8 cellular contexts compared by ENCODE assay signal in the genomic region with DNA sequence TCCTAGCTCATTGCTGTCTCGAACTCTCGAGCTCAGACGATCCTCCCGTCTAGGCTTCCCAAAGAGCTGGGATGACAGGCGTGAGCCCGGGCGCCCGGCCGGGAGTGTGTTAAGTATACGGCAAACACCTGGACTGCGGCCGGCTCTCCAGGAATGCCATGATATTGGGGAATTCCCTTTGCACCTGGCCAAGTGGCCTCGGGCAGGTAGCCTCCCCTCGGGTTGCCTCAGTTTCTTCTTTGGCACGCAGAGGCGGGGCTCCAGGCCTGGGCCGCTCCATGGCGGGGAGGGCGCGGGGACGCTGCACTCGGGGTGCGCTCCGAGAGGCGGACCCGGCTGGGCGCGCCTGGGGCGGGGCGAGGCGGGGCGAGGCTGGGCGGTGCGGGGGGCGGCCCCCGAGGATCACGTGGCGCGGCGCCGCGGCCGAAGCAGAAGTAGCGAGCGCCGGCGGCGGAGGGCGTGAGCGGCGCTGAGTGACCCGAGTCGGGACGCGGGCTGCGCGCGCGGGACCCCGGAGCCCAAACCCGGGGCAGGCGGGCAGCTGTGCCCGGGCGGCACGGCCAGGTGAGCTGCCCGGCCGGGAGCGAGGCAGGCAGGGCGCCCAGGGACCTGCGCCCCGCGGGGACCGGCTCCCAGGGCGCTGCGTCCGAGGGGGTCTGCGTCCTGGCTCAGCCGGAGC. TPM values are rescaled to one million over a fixed set of nuclear protein-coding genes. Genes with fewer than 3 reads are reported as not detected.
DNase-seq lines count a peak whose midpoint lies in the region; ATAC-seq lines count a peak whose summit lies in the region.

A gene (plus strand): TSS at position 431 of the 679 bp plus-strand sequence. CDS start 6,699 bp downstream, outside the sequence.

- no peaks in the 10 kb centered on the region for H3K36me3 ChIP-seq in ACC112 (ENCODE audit: insufficient read depth, low read length)
- H3K36me3 ChIP-seq in esophagus (ENCODE audit: control insufficient read depth in 2 of 2, insufficient read depth in 2 of 2, low read length in 1 of 2): no peaks in the 10 kb centered on the region
- H3K36me3 ChIP-seq in naive thymus-derived CD4-positive, alpha-beta T cell (ENCODE audit: control insufficient read depth in 2 of 3, insufficient read depth in 3 of 3, low read length in 3 of 3): no peaks in the 10 kb centered on the region

- H3K9me3 Mint-ChIP-seq in naive thymus-derived CD4-positive, alpha-beta T cell: no peaks in the 10 kb centered on the region

- peaks cover 0 to 3% (median 0%) of the 10 kb centered on the region in 5 donors for H3K36me3 Mint-ChIP-seq in naive thymus-derived CD4-positive, alpha-beta T cell

- no peaks in the 10 kb centered on the region for H3K79me2 ChIP-seq in ACC112 (ENCODE audit: control insufficient read depth, insufficient read depth, low read length, unreplicated experiment)

- peak within 1 kb of the TSS; percentile 81 for H2AFZ ChIP-seq in ACC112 (ENCODE audit: low read length, unreplicated experiment)

- H3K4me3 ChIP-seq in ACC112 (ENCODE audit: low read depth, low read length) (peak within 1 kb of the TSS; percentile 78), esophagus (ENCODE audit: low read depth in 1 of 2, low read length in 2 of 2) (peak within 1 kb of the TSS; percentile 66 to 76)
- peak within 1 kb of the TSS; percentile 37 for H3K4me3 ChIP-seq in naive thymus-derived CD4-positive, alpha-beta T cell (ENCODE audit: low read length)

- H3K4me1 Mint-ChIP-seq in naive thymus-derived CD4-positive, alpha-beta T cell: peaks cover 0 to 23% (median 21%) of the 10 kb centered on the region in 7 donors

- POLR2A ChIA-PET in naive thymus-derived CD4-positive, alpha-beta T cell (lab: Charles Lee): no interaction called here

- ATAC-seq in GM18858 (IDR thresholded peaks at IDR 0.05; ENCODE audit: unreplicated experiment): peak; percentile 69
- ATAC-seq in HG03025 (IDR thresholded peaks at IDR 0.05; ENCODE audit: low FRiP score, unreplicated experiment): peak; percentile 67
- peak; percentile 97 for ATAC-seq in naive thymus-derived CD4-positive, alpha-beta T cell
- peak; percentile 96 for ATAC-seq in stimulated activated naive CD8-positive, alpha-beta T cell treated with anti-CD3 and anti-CD28 coated beads, Interleukin-15, Interleukin-2, amounts not matched to agents 100 U/mL and 50 U/mL, for 24 hours

- peak; percentile 76 for DNase-seq in NCI-H69 (lab: John Stamatoyannopoulos, UW)
- DNase-seq in activated CD8-positive, alpha-beta memory T cell treated with anti-CD3 and anti-CD28 coated beads, Interleukin-2, amount 50 U/mL, for 24 hours (ENCODE audit: extremely low read depth): peak; percentile 37
- peak in 7 of 9 donors; percentile 11 to 87 (median 24) for DNase-seq in naive thymus-derived CD4-positive, alpha-beta T cell
- DNase-seq in stimulated activated naive CD8-positive, alpha-beta T cell treated with anti-CD3 and anti-CD28 coated beads, Interleukin-15, Interleukin-2, amounts not matched to agents 100 U/mL and 50 U/mL, for 24 hours: peak; percentile 85

- WGBS in esophagus, 2 donors: 1% methylated on average over 54 to 78 of the region's 78 CpGs

- peaks cover 33 to 63% (median 44%) of the 10 kb centered on the region in 5 donors for H3K27me3 Mint-ChIP-seq in naive thymus-derived CD4-positive, alpha-beta T cell

- H3K27ac Mint-ChIP-seq in naive thymus-derived CD4-positive, alpha-beta T cell: peak within 1 kb of the TSS in 1 of 9 donors; percentile 72

- no peaks in the 10 kb centered on the region for H3K4me1 ChIP-seq in ACC112 (ENCODE audit: control insufficient read depth, insufficient read depth, low read length, unreplicated experiment)
- no peaks in the 10 kb centered on the region for H3K4me1 ChIP-seq in esophagus (ENCODE audit: control insufficient read depth in 2 of 2, insufficient read depth in 2 of 2, low read length in 1 of 2)
- peaks cover 4 to 8% of the 10 kb centered on the region in 2 donors for H3K4me1 ChIP-seq in naive thymus-derived CD4-positive, alpha-beta T cell (ENCODE audit: control insufficient read depth in 2 of 2, insufficient read depth in 2 of 2, low read length in 2 of 2)

- H3K4me3 Mint-ChIP-seq in naive thymus-derived CD4-positive, alpha-beta T cell: peak within 1 kb of the TSS; percentile 72 to 92 (median 82)

- intact Hi-C loops in naive thymus-derived CD4-positive, alpha-beta T cell (cut with micrococcal nuclease): loop anchor here (1.0 to 5.0 kb wide), 2 partner anchors 32 to 147 kb away; no protein-coding TSS in a partner anchor

- no peak within 1 kb of the TSS for H3K27ac ChIP-seq in ACC112 (ENCODE audit: low read depth, low read length)
- H3K27ac ChIP-seq in esophagus (ENCODE audit: low read depth in 2 of 2, low read length in 1 of 2): peak within 1 kb of the TSS in 1 of 2 donors; percentile 38
- H3K27ac ChIP-seq in naive thymus-derived CD4-positive, alpha-beta T cell (ENCODE audit: low read depth, low read length): no peak within 1 kb of the TSS

- H3K27me3 ChIP-seq in ACC112 (ENCODE audit: insufficient read depth, low read length) (peaks cover 58% of the 10 kb centered on the region), esophagus (ENCODE audit: control insufficient read depth in 1 of 2, insufficient read depth in 2 of 2, low read length in 2 of 2) (no peaks in the 10 kb centered on the region)
- peaks cover 0 to 3% of the 10 kb centered on the region in 2 donors for H3K27me3 ChIP-seq in naive thymus-derived CD4-positive, alpha-beta T cell (ENCODE audit: control insufficient read depth in 2 of 2, insufficient read depth in 2 of 2, low read length in 2 of 2)

- CTCF ChIA-PET in naive thymus-derived CD4-positive, alpha-beta T cell (lab: Charles Lee): interaction anchor here (0.6 kb wide), 1 partner anchor 608 kb away, joined by 3 read pairs; no protein-coding TSS in a partner anchor

- H3K9me3 ChIP-seq in esophagus (ENCODE audit: control insufficient read depth in 2 of 2, insufficient read depth in 1 of 2, low read depth in 1 of 2, low read length in 1 of 2): no peaks in the 10 kb centered on the region
- no peaks in the 10 kb centered on the region for H3K9me3 ChIP-seq in naive thymus-derived CD4-positive, alpha-beta T cell (ENCODE audit: control insufficient read depth in 2 of 3, low read length in 3 of 3)

RNA-seq across cellular contexts. Expression of the gene that starts here (rescaled TPM):
- polyA plus RNA-seq in esophagus: 1 to 10 TPM; 2.3 to 4.4 TPM
- 10 to 100 TPM in 2 of 5 experiments, 1 to 10 TPM in 3; 1.4 to 85.8 (median 5.9) TPM for total RNA-seq in naive thymus-derived CD4-positive, alpha-beta T cell
- polyA plus RNA-seq in naive thymus-derived CD4-positive, alpha-beta T cell: under 1 TPM; 0.07 to 0.33 TPM

Comparison
In these comparisons a context has a peak if more than half of its experiments do, and no peak if none do; other contexts are left out.
1. DNase-seq: peak in every context shown above with its lines; median percentile 85 in stimulated activated naive CD8-positive, alpha-beta T cell treated with anti-CD3 and anti-CD28 coated beads, Interleukin-15, Interleukin-2, amounts not matched to agents 100 U/mL and 50 U/mL, for 24 hours; 76 in NCI-H69; 37 in activated CD8-positive, alpha-beta memory T cell treated with anti-CD3 and anti-CD28 coated beads, Interleukin-2, amount 50 U/mL, for 24 hours; 24 in naive thymus-derived CD4-positive, alpha-beta T cell.